15 cellular contexts compared by ENCODE assay signal in genomic region chr6:106790146-106790770, GRCh38.
"Had no signal": no experiment of that assay in that cellular context is flagged by ENCODE, and none has a peak within 500 bp of the region (broad histone marks: within the 10 kb centered on the region; RNA-seq: fewer than 3 reads in every experiment).

No MANE protein-coding gene starts in this region.

- H3K36me3 Mint-ChIP-seq: activated naive CD4-positive, alpha-beta T cell treated with anti-CD3 and anti-CD28 coated beads, Interleukin-2, amount 50 U/mL, for 72 hours; type B pancreatic cell had no signal

- H3K4me3 Mint-ChIP-seq: dendritic cell treated with granulocyte-macrophage colony-stimulating factor and Interleukin-4, amounts not matched to agents 40 ng/mL and 50 ng/mL, for 4 days; effector memory CD8-positive, alpha-beta T cell; type B pancreatic cell had no signal

- H3K4me1 ChIP-seq: right atrium auricular region had no signal

- FAIRE-seq: keratinocyte, TTC549 had no signal

- H3K9me3 Mint-ChIP-seq: activated naive CD4-positive, alpha-beta T cell treated with anti-CD3 and anti-CD28 coated beads, Interleukin-2, amount 50 U/mL, for 72 hours; dendritic cell treated with granulocyte-macrophage colony-stimulating factor and Interleukin-4, amounts not matched to agents 40 ng/mL and 50 ng/mL, for 4 days; effector memory CD8-positive, alpha-beta T cell had no signal

- H3K27me3 Mint-ChIP-seq: type B pancreatic cell had no signal

- DNase-seq: activated CD4-positive, alpha-beta T cell treated with anti-CD3 and anti-CD28 coated beads, Interleukin-2, amount 50 U/mL, for 1 hour; amniotic stem cell; brain microvascular endothelial cell; cerebellar nuclear complex; effector memory CD8-positive, alpha-beta T cell; T-helper 2 cell had no signal

- H3K36me3 ChIP-seq: brain microvascular endothelial cell, neutrophil, right atrium auricular region had no signal

- ATAC-seq: activated naive CD4-positive, alpha-beta T cell treated with anti-CD3 and anti-CD28 coated beads, Interleukin-2, amount 50 U/mL, for 72 hours; effector memory CD8-positive, alpha-beta T cell had no signal

- H3K27me3 ChIP-seq: brain microvascular endothelial cell, neutrophil, right atrium auricular region had no signal

- H3K9me3 ChIP-seq: neutrophil, right atrium auricular region had no signal

- H3K27ac ChIP-seq: brain microvascular endothelial cell, epithelial cell of prostate, neutrophil, right atrium auricular region had no signal

- H3K27ac Mint-ChIP-seq: activated naive CD4-positive, alpha-beta T cell treated with anti-CD3 and anti-CD28 coated beads, Interleukin-2, amount 50 U/mL, for 72 hours; dendritic cell treated with granulocyte-macrophage colony-stimulating factor and Interleukin-4, amounts not matched to agents 40 ng/mL and 50 ng/mL, for 4 days; effector memory CD8-positive, alpha-beta T cell; type B pancreatic cell had no signal

- H3K4me3 ChIP-seq: right atrium auricular region, smooth muscle cell had no signal

- H3K4me2 ChIP-seq: smooth muscle cell had no signal
